9 cellular contexts compared by ENCODE assay signal in the genomic region with DNA sequence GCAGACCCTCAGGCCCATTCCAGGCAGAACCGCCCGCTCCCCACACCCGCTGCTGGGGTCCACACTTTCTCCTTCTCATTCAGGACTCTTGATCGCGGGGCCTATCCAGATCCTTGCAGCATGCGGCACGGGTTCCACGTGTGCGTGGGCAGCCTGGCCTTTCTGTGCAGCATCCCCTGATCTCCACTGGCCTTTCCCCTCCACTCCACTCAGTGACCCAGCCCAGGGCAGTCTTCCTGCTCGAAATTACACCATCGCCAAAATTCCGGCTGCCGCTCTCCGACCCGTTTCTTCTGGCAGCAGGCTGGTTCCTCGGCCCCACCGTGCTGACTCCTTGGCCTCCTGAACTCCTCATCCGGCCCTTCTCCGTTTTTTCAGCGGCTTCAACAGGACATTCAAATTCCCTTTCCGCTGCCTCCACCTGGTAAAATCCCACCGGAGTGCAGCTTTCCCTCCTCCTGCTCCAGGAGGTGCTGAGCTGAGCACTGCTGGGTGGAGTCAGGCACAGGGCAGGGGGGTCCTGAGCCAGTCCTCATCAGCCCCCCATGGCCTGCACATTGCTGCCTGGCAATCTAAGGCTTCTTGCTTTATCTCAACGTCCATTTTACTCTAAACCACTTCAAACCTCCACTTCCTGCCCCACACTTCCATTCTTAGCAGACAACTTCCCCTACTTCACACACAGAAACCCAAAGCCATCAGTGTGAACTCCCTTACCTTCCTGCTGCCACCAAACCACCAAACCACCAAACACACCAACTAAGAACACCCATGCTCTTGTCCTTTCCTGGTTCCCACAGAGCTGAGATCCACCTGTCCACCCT. TPM values are rescaled to one million over a fixed set of nuclear protein-coding genes. Genes with fewer than 3 reads are reported as not detected.
A peak's percentile ranks its signal among the peaks of the same experiment; 100 is the strongest.
DNase-seq lines count a peak whose midpoint lies in the region; ATAC-seq and TF ChIP-seq lines count a peak whose summit lies in the region.
"Had no signal": no experiment of that assay in that cellular context is flagged by ENCODE, and none has a peak within 500 bp of the region (broad histone marks: within the 10 kb centered on the region; RNA-seq: fewer than 3 reads in every experiment).

No MANE protein-coding gene starts in this region.

- H3K27me3 ChIP-seq in neutrophil = no peaks in the 10 kb centered on the region
- H3K27me3 ChIP-seq: heart left ventricle had no signal

- H3K27ac Mint-ChIP-seq in activated T-cell treated with anti-CD3 and anti-CD28 coated beads, Interleukin-2, amount 50 U/mL, for 24 hours = peak overlapping the region; percentile 65
- H3K27ac Mint-ChIP-seq in T-cell (peak overlapping the region; percentile 3 to 29), osteocyte (ENCODE audit: unreplicated experiment) (no peak overlapping the region)

- peak overlapping the region in 1 of 2 experiments; percentile 14 for H3K4me3 ChIP-seq in neutrophil (ENCODE audit: low read depth in 1 of 2, low read length in 1 of 2)
- H3K4me3 ChIP-seq: heart left ventricle had no signal

- H3K4me3 Mint-ChIP-seq in activated T-cell treated with anti-CD3 and anti-CD28 coated beads, Interleukin-2, amount 50 U/mL, for 24 hours = peak overlapping the region; percentile 35
- H3K4me3 Mint-ChIP-seq in T-cell (peak overlapping the region; percentile 8 to 71 (median 22)), osteocyte (ENCODE audit: unreplicated experiment) (no peak overlapping the region)

- POLR2A ChIA-PET in T-cell (lab: Charles Lee) = no interaction called here

- no peak for DNase-seq in activated T-cell treated with anti-CD3 and anti-CD28 coated beads, Interleukin-2, amount 50 U/mL, for 24 hours
- no peak for DNase-seq in activated T-cell treated with anti-CD3 and anti-CD28 coated beads, Interleukin-2, amount 50 U/mL, for 1 hour
- DNase-seq in T-cell (peak in 23 of 34 experiments; percentile 16 to 49 (median 28)), G401 (ENCODE audit: low spot score) (no peak), osteocyte (ENCODE audit: extremely low spot score, unreplicated experiment) (no peak), NCI-H187 (lab: John Stamatoyannopoulos, UW) (no peak)
- DNase-seq: heart left ventricle had no signal

- H3K27ac ChIP-seq in neutrophil = peak overlapping the region; percentile 81

- ATAC-seq in HG02943 (IDR thresholded peaks at IDR 0.05; ENCODE audit: low read depth, unreplicated experiment) (peak; percentile 68), T-cell (replicated peaks in 1 of 4) (peak; percentile 82 to 93 (median 86))

- H3K36me3 ChIP-seq in neutrophil = peaks cover 69% of the 10 kb centered on the region

- H3K36me3 Mint-ChIP-seq in activated T-cell treated with anti-CD3 and anti-CD28 coated beads, Interleukin-2, amount 50 U/mL, for 24 hours (ENCODE audit: low read depth) = peaks cover 32% of the 10 kb centered on the region
- peaks cover 46% of the 10 kb centered on the region for H3K36me3 Mint-ChIP-seq in T-cell
- H3K36me3 Mint-ChIP-seq in osteocyte (ENCODE audit: unreplicated experiment) = peaks cover 16% of the 10 kb centered on the region

- in situ Hi-C loops in G401 (cut with HindIII; ENCODE audit: low sequenced_read_pairs) = no loop called here

- H3K27me3 Mint-ChIP-seq in activated T-cell treated with anti-CD3 and anti-CD28 coated beads, Interleukin-2, amount 50 U/mL, for 24 hours = no peaks in the 10 kb centered on the region
- no peaks in the 10 kb centered on the region for H3K27me3 Mint-ChIP-seq in T-cell
- H3K27me3 Mint-ChIP-seq in osteocyte (ENCODE audit: unreplicated experiment) = no peaks in the 10 kb centered on the region

- H3K9me3 Mint-ChIP-seq in activated T-cell treated with anti-CD3 and anti-CD28 coated beads, Interleukin-2, amount 50 U/mL, for 24 hours = no peaks in the 10 kb centered on the region
- H3K9me3 Mint-ChIP-seq in T-cell = no peaks in the 10 kb centered on the region
- H3K9me3 Mint-ChIP-seq in osteocyte (ENCODE audit: unreplicated experiment) = no peaks in the 10 kb centered on the region

- H3K4me1 Mint-ChIP-seq in activated T-cell treated with anti-CD3 and anti-CD28 coated beads, Interleukin-2, amount 50 U/mL, for 24 hours (ENCODE audit: low read depth) = peaks cover 60% of the 10 kb centered on the region
- H3K4me1 Mint-ChIP-seq in T-cell (peaks cover 53 to 69% (median 65%) of the 10 kb centered on the region in 3 donors), osteocyte (ENCODE audit: unreplicated experiment) (peaks cover 9% of the 10 kb centered on the region)

- peaks cover 19 to 21% of the 10 kb centered on the region in 2 experiments for H3K4me1 ChIP-seq in neutrophil (ENCODE audit: control insufficient read depth in 1 of 2, insufficient read depth in 1 of 2, low read depth in 1 of 2, low read length in 1 of 2)

- H3K9me3 ChIP-seq in neutrophil = no peaks in the 10 kb centered on the region
- H3K9me3 ChIP-seq: heart left ventricle had no signal

- CTCF ChIA-PET in T-cell (lab: Charles Lee) = no interaction called here

- TF ChIP-seq CTCF in neutrophil (IDR thresholded peaks at IDR 0.05) (no peak), osteocyte (IDR thresholded peaks at IDR 0.05) (no peak)

RNA-seq across cellular contexts. Expression of a gene that starts 9.0 kb away (rescaled TPM):
- total RNA-seq in T-cell (10 to 100 TPM; 13.8 to 32.0 (median 24.6) TPM), osteocyte (30.8 and 34.0 TPM in 2 replicates)
- total RNA-seq in G401 (2014; rRNA removed; shearing (Covaris generic)) = 28.1 and 32.6 TPM in 2 replicates

RNA-seq across cellular contexts. Expression of a gene that starts 25.2 kb away (rescaled TPM):
- not detected for total RNA-seq in T-cell
- total RNA-seq in G401 (2014; rRNA removed; shearing (Covaris generic)) = not detected in 2 replicates
- total RNA-seq in osteocyte = not detected in 2 replicates

RNA-seq across cellular contexts. Expression of a gene that starts 49.4 kb away (rescaled TPM):
- total RNA-seq in T-cell (10 to 100 TPM; 23.8 to 31.2 (median 27.5) TPM), osteocyte (27.7 and 29.1 TPM in 2 replicates)
- total RNA-seq in G401 (2014; rRNA removed; shearing (Covaris generic)) = 28.7 and 37.0 TPM in 2 replicates

Comparison
In these comparisons a context has a peak if more than half of its experiments do, and no peak if none do; other contexts are left out.
1. DNase-seq: peak in T-cell (23 of 34); none in activated T-cell treated with anti-CD3 and anti-CD28 coated beads, Interleukin-2, amount 50 U/mL, for 24 hours (single experiment), activated T-cell treated with anti-CD3 and anti-CD28 coated beads, Interleukin-2, amount 50 U/mL, for 1 hour (single experiment), G401 (single experiment), osteocyte (single experiment) and NCI-H187 (0 of 2).